Comparison of ENCODE assay signal across 8 cellular contexts in the genomic region with DNA sequence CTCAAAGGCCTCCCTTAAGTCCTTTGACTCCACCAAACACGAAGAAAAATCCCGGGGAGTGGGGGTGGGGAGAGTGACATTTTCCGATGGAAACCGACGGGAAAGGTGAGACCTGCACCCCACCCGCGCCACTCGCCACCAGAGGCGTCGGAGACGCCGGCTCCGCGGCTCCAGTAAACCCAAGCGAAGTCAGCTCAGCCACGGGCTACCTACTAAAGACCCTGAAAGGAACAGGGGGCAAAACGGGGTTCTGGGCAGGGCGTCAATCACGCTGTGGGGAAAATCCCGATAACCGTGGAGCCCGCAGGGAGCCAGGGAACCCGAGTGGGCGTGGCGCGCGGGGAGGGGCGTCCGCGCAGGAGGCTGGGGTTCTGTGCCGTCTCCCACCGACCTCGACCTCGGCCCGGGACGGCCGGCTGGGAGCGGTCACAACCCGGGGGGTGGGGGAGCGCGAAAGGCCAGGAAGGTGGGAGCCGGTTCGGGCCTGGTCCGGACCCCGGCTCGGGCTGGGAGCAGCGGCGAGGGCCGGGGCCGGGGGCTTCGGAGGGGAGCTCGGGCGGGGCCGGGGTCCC. TPM values are rescaled to one million over a fixed set of nuclear protein-coding genes. Genes with fewer than 3 reads are reported as not detected.
DNase-seq lines count a peak whose midpoint lies in the region; ATAC-seq, FAIRE-seq and TF ChIP-seq lines count a peak whose summit lies in the region.

No MANE protein-coding gene starts in this region.

- H2AFZ ChIP-seq in H1 (ENCODE audit: low read length) = no peak overlapping the region

- peaks cover 9% of the 10 kb centered on the region for H3K36me3 Mint-ChIP-seq in activated CD4-positive, alpha-beta memory T cell treated with anti-CD3 and anti-CD28 coated beads for 36 hours
- H3K36me3 Mint-ChIP-seq in naive B cell = no peaks in the 10 kb centered on the region

- H3K4me1 Mint-ChIP-seq in activated CD4-positive, alpha-beta memory T cell treated with anti-CD3 and anti-CD28 coated beads for 36 hours (ENCODE audit: low read depth) = peaks cover 25% of the 10 kb centered on the region
- H3K4me1 Mint-ChIP-seq in naive B cell = peaks cover 17 to 42% (median 27%) of the 10 kb centered on the region in 3 donors

- intact Hi-C loops in activated CD4-positive, alpha-beta memory T cell treated with anti-CD3 and anti-CD28 coated beads for 36 hours (cut with micrococcal nuclease) = loop anchor here (5.0 kb wide), 2 partner anchors 50 to 105 kb away; a partner anchor contains a TSS
- intact Hi-C loops in stomach (cut with DNase I; ENCODE audit: low total_unique reads) = no loop called here

- no peak for FAIRE-seq in H1 (lab: Jason Lieb, UNC)

- peak overlapping the region; percentile 77 for H3K56ac ChIP-seq in H1 (replicated peaks; ENCODE audit: insufficient read length, low read depth, low read length)

- no peak overlapping the region for H2BK15ac ChIP-seq in H1 (ENCODE audit: low read length)

- DNase-seq in BJ (ENCODE audit: low read depth) (no peak), HK-2 (ENCODE audit: unreplicated experiment) (peak; percentile 47), H1 (ENCODE audit: low read depth in 1 of 2, low spot score in 2 of 2) (no peak), naive B cell (peak; percentile 45), stomach (peak; percentile 42), NCI-H2171 (lab: John Stamatoyannopoulos, UW) (no peak)
- peak; percentile 52 for DNase-seq in activated CD4-positive, alpha-beta memory T cell treated with anti-CD3 and anti-CD28 coated beads for 36 hours

- ATAC-seq in GM19463 (IDR thresholded peaks at IDR 0.05; ENCODE audit: unreplicated experiment) (peak; percentile 35), naive B cell (ENCODE audit: low read depth in 2 of 2) (peak; percentile 41 to 49)

- POLR2A ChIA-PET in BJ (lab: Charles Lee) (no interaction called here), H1 (lab: Charles Lee; ENCODE audit: partially characterized antibody) (interaction anchor here (0.6 to 1.1 kb wide), 4 partner anchors 30 to 125 kb away, joined by 3 to 4 read pairs (median 3); no protein-coding TSS in a partner anchor)
- POLR2A ChIA-PET in activated CD4-positive, alpha-beta memory T cell treated with anti-CD3 and anti-CD28 coated beads for 36 hours (lab: Charles Lee) = no interaction called here

- H3K27ac Mint-ChIP-seq in activated CD4-positive, alpha-beta memory T cell treated with anti-CD3 and anti-CD28 coated beads for 36 hours = peak overlapping the region; percentile 66
- H3K27ac Mint-ChIP-seq in naive B cell = peak overlapping the region; percentile 74 to 93 (median 84)

- peaks cover 23 to 49% of the 10 kb centered on the region in 2 experiments for H3K79me2 ChIP-seq in H1 (ENCODE audit: control insufficient read depth in 1 of 2, insufficient read depth in 2 of 2, low read length in 2 of 2)

- TF ChIP-seq CTCF in BJ (IDR thresholded peaks at IDR 0.05; ENCODE audit: insufficient read depth, low read depth, low read length) (peak; percentile 31; the same call in 1 of the 2 replicates), H1 (IDR thresholded peaks at IDR 0.05; ENCODE audit: control extremely low read depth in 1 of 3, insufficient read depth in 1 of 3, low read depth in 1 of 3, low read length in 3 of 3) (no peak), stomach (IDR thresholded peaks at IDR 0.05) (no peak)

- no peak overlapping the region for H2AK5ac ChIP-seq in H1 (ENCODE audit: low read depth, low read length)

- H3K9me3 Mint-ChIP-seq in activated CD4-positive, alpha-beta memory T cell treated with anti-CD3 and anti-CD28 coated beads for 36 hours = no peaks in the 10 kb centered on the region
- H3K9me3 Mint-ChIP-seq in naive B cell = no peaks in the 10 kb centered on the region

- CTCF ChIA-PET in BJ (lab: Yijun Ruan, JAX) (no interaction called here), H1 (lab: Charles Lee; ENCODE audit: partially characterized antibody) (interaction anchor here (1.8 kb wide), 1 partner anchor 118 kb away, joined by 4 read pairs; no protein-coding TSS in a partner anchor)
- CTCF ChIA-PET in activated CD4-positive, alpha-beta memory T cell treated with anti-CD3 and anti-CD28 coated beads for 36 hours (lab: Charles Lee) = no interaction called here

- H3K18ac ChIP-seq in H1 (ENCODE audit: extremely low read depth, low read length) = no peak overlapping the region

- H3K23me2 ChIP-seq in H1 (ENCODE audit: low read depth, low read length) = peaks cover 6% of the 10 kb centered on the region; the same call in 1 of the 2 replicates

- H3K9me3 ChIP-seq in H1 (ENCODE audit: insufficient read depth in 2 of 2, low read depth in 1 of 2, low read length in 1 of 2) = no peaks in the 10 kb centered on the region
- H3K9me3 ChIP-seq in stomach = no peaks in the 10 kb centered on the region

- H3K27me3 ChIP-seq in BJ (ENCODE audit: control insufficient read depth, insufficient read depth, low read length) = no peaks in the 10 kb centered on the region
- H3K27me3 ChIP-seq in H1 (replicated peaks in 1 of 4; ENCODE audit: control insufficient read depth in 3 of 4, extremely low read depth in 1 of 4, insufficient read depth in 3 of 4, low read length in 3 of 4) = no peaks in the 10 kb centered on the region; a peak in 1 of 7 replicates
- no peaks in the 10 kb centered on the region for H3K27me3 ChIP-seq in stomach

- peaks cover 12 to 14% of the 10 kb centered on the region in 2 experiments for H4K20me1 ChIP-seq in H1 (replicated peaks in 1 of 2; ENCODE audit: control insufficient read depth in 1 of 2, insufficient read depth in 2 of 2, low read length in 2 of 2)

- H4K8ac ChIP-seq in H1 (ENCODE audit: extremely low read depth, insufficient read depth, low read length) = peak overlapping the region; percentile 95; the same call in 1 of the 2 replicates

- H3K23ac ChIP-seq in H1 (ENCODE audit: insufficient read length) = no peak overlapping the region

- H2BK12ac ChIP-seq in H1 (ENCODE audit: low read depth, low read length) = no peak overlapping the region

- H2BK5ac ChIP-seq in H1 (ENCODE audit: low read depth, low read length) = 0 out of 2 replicates have a peak overlapping the region, but pooled peaks have one; percentile 78

- peak overlapping the region; percentile 71 to 96 (median 88) for H3K9ac ChIP-seq in H1 (replicated peaks in 1 of 4; ENCODE audit: extremely low read depth in 1 of 4, low read depth in 3 of 4, low read length in 3 of 4)

- no peak overlapping the region for H2BK20ac ChIP-seq in H1 (ENCODE audit: low read length)

- peak overlapping the region; percentile 89; the same call in 1 of the 2 replicates for H3K27ac ChIP-seq in H1 (ENCODE audit: low read depth, low read length)
- H3K27ac ChIP-seq in stomach = peak overlapping the region; percentile 94 to 100 (median 98)

- H4K5ac ChIP-seq in H1 (ENCODE audit: insufficient read length, low read depth, low read length) = no peak overlapping the region

- no peak overlapping the region for H2BK120ac ChIP-seq in H1 (replicated peaks; ENCODE audit: low read depth, low read length)

- peaks cover 3% of the 10 kb centered on the region for H3K79me1 ChIP-seq in H1 (ENCODE audit: low read depth, low read length)

- no peaks in the 10 kb centered on the region for H3K27me3 Mint-ChIP-seq in activated CD4-positive, alpha-beta memory T cell treated with anti-CD3 and anti-CD28 coated beads for 36 hours
- no peaks in the 10 kb centered on the region for H3K27me3 Mint-ChIP-seq in naive B cell

- TF ChIP-seq RAD21 in H1 (IDR thresholded peaks at IDR 0.05 in 1 of 2, conservative IDR thresholded peaks at IDR 0.05 in 1 of 2; ENCODE audit: low read depth in 2 of 2, low read length in 2 of 2) = no peak

- H3K14ac ChIP-seq in H1 (ENCODE audit: insufficient read length) = no peak overlapping the region

- 3% methylated on average over 31 of the region's 54 CpGs; no CpG with 5 or more reads in 1 of the 2 experiments for WGBS in H1 (ENCODE audit: extremely low coverage in 1 of 2, insufficient coverage in 1 of 2, insufficient read length in 1 of 2, insufficient replicate concordance in 2 of 2, low coverage in 1 of 2, low lambda C conversion rate in 2 of 2, missing lambda C conversion rate in 1 of 2), 2 experiments
- 0 to 1% (median 0%) methylated on average over 16 to 54 of the region's 54 CpGs for WGBS in stomach, 5 donors

- peak overlapping the region; percentile 61 to 87 for H3K4me2 ChIP-seq in H1 (ENCODE audit: insufficient read depth in 1 of 2, low read depth in 2 of 2, low read length in 2 of 2)

- TF ChIP-seq EP300 in H1 (IDR thresholded peaks at IDR 0.05; ENCODE audit: borderline replicate concordance in 1 of 2, low read depth in 2 of 2, low read length in 2 of 2) (no peak), stomach (IDR thresholded peaks at IDR 0.05) (no peak)

- H3K4me1 ChIP-seq in H1 (replicated peaks in 1 of 4; ENCODE audit: control insufficient read depth in 3 of 4, insufficient read depth in 4 of 4, low read length in 3 of 4) (peaks cover 0 to 8% (median 3%) of the 10 kb centered on the region in 4 experiments; a peak in 5 of 7 replicates), stomach (peaks cover 27 to 66% (median 44%) of the 10 kb centered on the region in 4 donors)

- H3K4me3 Mint-ChIP-seq in activated CD4-positive, alpha-beta memory T cell treated with anti-CD3 and anti-CD28 coated beads for 36 hours = peak overlapping the region; percentile 82
- H3K4me3 Mint-ChIP-seq in naive B cell = peak overlapping the region; percentile 79 to 93 (median 88)

- H4K91ac ChIP-seq in H1 (replicated peaks; ENCODE audit: insufficient read length, low read length) = no peak overlapping the region

- H3K4me3 ChIP-seq in BJ (ENCODE audit: low read depth, low read length) = peak overlapping the region; percentile 98
- peak overlapping the region; percentile 69 to 94 (median 80) for H3K4me3 ChIP-seq in H1 (ENCODE audit: extremely low read depth in 1 of 4, insufficient read depth in 2 of 4, low read depth in 3 of 4, low read length in 4 of 4)
- H3K4me3 ChIP-seq in stomach = peak overlapping the region; percentile 70 to 100 (median 96)

- peaks cover 7% of the 10 kb centered on the region for H3K36me3 ChIP-seq in BJ (ENCODE audit: control insufficient read depth, insufficient read depth, low read length)
- peaks cover 8 to 17% (median 12%) of the 10 kb centered on the region in 4 experiments; a peak in 7 of 8 replicates for H3K36me3 ChIP-seq in H1 (ENCODE audit: control insufficient read depth in 2 of 4, insufficient read depth in 4 of 4, low read length in 3 of 4)
- H3K36me3 ChIP-seq in stomach = peaks cover 12 to 22% (median 19%) of the 10 kb centered on the region in 4 donors

- TF ChIP-seq POLR2A in H1 (IDR thresholded peaks at IDR 0.05; ENCODE audit: control extremely low read depth in 1 of 2, low read depth in 2 of 2, low read length in 2 of 2) (no peak), stomach (IDR thresholded peaks at IDR 0.05) (no peak)

- peak overlapping the region; percentile 78 for H3K4ac ChIP-seq in H1 (replicated peaks; ENCODE audit: insufficient read length, low read depth, low read length)

RNA-seq across cellular contexts. Expression of a gene that starts 0.6 kb away (rescaled TPM):
- polyA plus RNA-seq in BJ (2011; rRNA removed) (116 and 141 TPM in 2 replicates), H1 (2011; rRNA removed) (100 and 101 TPM in 2 replicates), naive B cell (ENCODE audit: low read depth in 6 of 6) (10 to 100 TPM; 37.9 to 77.8 (median 47.4) TPM), stomach (10 to 100 TPM; 62.8 to 70.7 (median 62.9) TPM)
- polyA minus RNA-seq in BJ (2011; rRNA and poly(A)+ RNA removed) = 35.1 and 41.8 TPM in 2 replicates
- 10 to 100 TPM; 42.8 to 43.0 TPM for total RNA-seq in activated CD4-positive, alpha-beta memory T cell treated with anti-CD3 and anti-CD28 coated beads for 36 hours
- total RNA-seq in H1 (2021; fragmentation: NEBNext Ultra II Directional; extraction: Animal tissue kit (Norgen Biotek cat#: 25700)) = 82.0 and 88.8 TPM in 2 replicates
- polyA plus RNA-seq in H1 (2011; cell fraction: cytosol; rRNA removed) = 110 TPM
- polyA plus RNA-seq in H1 (2011; cell fraction: nucleus; rRNA removed) = 107 TPM
- polyA plus RNA-seq in H1 (2012, experiment 1 of 2) = 81.1 to 86.2 TPM (median 86.2 TPM) in 4 replicates
- polyA plus RNA-seq in H1 (2012, experiment 2 of 2) = 57.9 TPM
- polyA plus RNA-seq in H1 (2013, experiment 1 of 2) = 70.1 TPM
- 72.8 TPM for polyA plus RNA-seq in H1 (2013, experiment 2 of 2)
- 93.1 and 96.5 TPM in 2 replicates for polyA minus RNA-seq in H1 (2011; rRNA and poly(A)+ RNA removed)
- polyA minus RNA-seq in H1 (2011; cell fraction: cytosol; rRNA and poly(A)+ RNA removed) = 50.5 TPM
- 34.8 TPM for polyA minus RNA-seq in H1 (2011; cell fraction: nucleus; rRNA and poly(A)+ RNA removed)
- total RNA-seq in stomach = 100 to 1,000 TPM in 2 of 5 donors, 10 to 100 TPM in 3; 75.3 to 108 (median 92.9) TPM

RNA-seq across cellular contexts. Expression of a gene that starts 50.8 kb away (rescaled TPM):
- polyA plus RNA-seq in BJ (2011; rRNA removed) (4.9 and 9.4 TPM in 2 replicates), H1 (2011; rRNA removed) (4.6 and 7.1 TPM in 2 replicates), naive B cell (ENCODE audit: low read depth in 6 of 6) (1 to 10 TPM; 1.2 to 3.0 (median 2.3) TPM), stomach (10 to 100 TPM; 13.5 to 25.7 (median 17.7) TPM)
- polyA minus RNA-seq in BJ (2011; rRNA and poly(A)+ RNA removed) = 1.4 and 1.6 TPM in 2 replicates
- total RNA-seq in activated CD4-positive, alpha-beta memory T cell treated with anti-CD3 and anti-CD28 coated beads for 36 hours = 1 to 10 TPM; 1.4 to 1.9 TPM
- total RNA-seq in H1 (2021; fragmentation: NEBNext Ultra II Directional; extraction: Animal tissue kit (Norgen Biotek cat#: 25700)) = 3.1 and 3.3 TPM in 2 replicates
- polyA plus RNA-seq in H1 (2011; cell fraction: cytosol; rRNA removed) = 2.9 TPM
- polyA plus RNA-seq in H1 (2011; cell fraction: nucleus; rRNA removed) = 5.8 TPM
- polyA plus RNA-seq in H1 (2012, experiment 1 of 2) = 4.1 to 5.9 TPM (median 4.3 TPM) in 4 replicates
- 13.5 TPM for polyA plus RNA-seq in H1 (2012, experiment 2 of 2)
- polyA plus RNA-seq in H1 (2013, experiment 1 of 2) = 2.4 TPM
- polyA plus RNA-seq in H1 (2013, experiment 2 of 2) = 3.6 TPM
- polyA minus RNA-seq in H1 (2011; rRNA and poly(A)+ RNA removed) = 0.95 and 1.5 TPM in 2 replicates
- 1.1 TPM for polyA minus RNA-seq in H1 (2011; cell fraction: cytosol; rRNA and poly(A)+ RNA removed)
- 1.8 TPM for polyA minus RNA-seq in H1 (2011; cell fraction: nucleus; rRNA and poly(A)+ RNA removed)
- 100 to 1,000 TPM in 2 of 5 donors, 10 to 100 TPM in 2, 1 to 10 TPM in 1; 7.6 to 133 (median 36.4) TPM for total RNA-seq in stomach

Comparison
In these comparisons a context has a peak if more than half of its experiments do, and no peak if none do; other contexts are left out.
1. DNase-seq: peak in HK-2 (single experiment), activated CD4-positive, alpha-beta memory T cell treated with anti-CD3 and anti-CD28 coated beads for 36 hours (single experiment), naive B cell (single experiment) and stomach (single experiment); none in BJ (single experiment), H1 (0 of 2) and NCI-H2171 (single experiment).
2. Peak in every context shown above with its lines, with median percentiles within 50 percentile points of each other: H3K4me3 ChIP-seq.